Comparison of ENCODE assay signal across 9 cellular contexts in genomic region chr2:85134255-85135065, GRCh38. TPM values are rescaled to one million over a fixed set of nuclear protein-coding genes. Genes with fewer than 3 reads are reported as not detected.
A peak's percentile ranks its signal among the peaks of the same experiment; 100 is the strongest.
DNase-seq lines count a peak whose midpoint lies in the region; ATAC-seq lines count a peak whose summit lies in the region.
"Had no signal": no experiment of that assay in that cellular context is flagged by ENCODE, and none has a peak within 500 bp of the region (broad histone marks: within the 10 kb centered on the region; RNA-seq: fewer than 3 reads in every experiment).

No MANE protein-coding gene starts in this region.

- no peak for ATAC-seq in memory B cell (ENCODE audit: low read depth)
- ATAC-seq in GM18520 (IDR thresholded peaks at IDR 0.05; ENCODE audit: unreplicated experiment), result no peak

- H3K4me1 ChIP-seq in ectodermal cell (ENCODE audit: control insufficient read depth, insufficient read depth, low read length), result peaks cover 20% of the 10 kb centered on the region
- no peaks in the 10 kb centered on the region for H3K4me1 ChIP-seq in urinary bladder (ENCODE audit: insufficient read depth)

- peaks cover 13% of the 10 kb centered on the region for H3K27me3 ChIP-seq in ectodermal cell (ENCODE audit: control insufficient read depth, insufficient read depth, low read length, poor library complexity, severe bottlenecking)

- no peaks in the 10 kb centered on the region for H3K36me3 ChIP-seq in ectodermal cell (ENCODE audit: control insufficient read depth, insufficient read depth, low read length)
- no peaks in the 10 kb centered on the region for H3K36me3 ChIP-seq in urinary bladder (ENCODE audit: insufficient read depth)

- no peak overlapping the region for H3K27ac Mint-ChIP-seq in memory B cell

- no peaks in the 10 kb centered on the region for H3K9me3 ChIP-seq in ectodermal cell (ENCODE audit: control insufficient read depth, low read length)

- no peaks in the 10 kb centered on the region for H3K36me3 Mint-ChIP-seq in memory B cell

- H3K9me3 Mint-ChIP-seq in memory B cell, result no peaks in the 10 kb centered on the region

- DNase-seq in 8988T (peak; percentile 28), M059J (ENCODE audit: low read depth) (peak; percentile 14), memory B cell (ENCODE audit: low spot score in 2 of 2) (peak in 1 of 2 donors; percentile 12), LoVo (ENCODE audit: low spot score) (no peak)
- DNase-seq in effector CD8-positive, alpha-beta T cell (lab: John Stamatoyannopoulos, UW), result no peak

- H3K4me3 ChIP-seq in ectodermal cell (ENCODE audit: insufficient read depth, low read depth, low read length) (peak overlapping the region; percentile 82), urinary bladder (ENCODE audit: low read depth, low read length) (peak overlapping the region; percentile 89)

- peaks cover 14% of the 10 kb centered on the region for H3K27me3 Mint-ChIP-seq in memory B cell

- H3K27ac ChIP-seq in ectodermal cell (ENCODE audit: insufficient read depth, low read depth, low read length, poor library complexity, severe bottlenecking) (no peak overlapping the region), urinary bladder (ENCODE audit: low read depth) (peak overlapping the region; percentile 31)

- peak overlapping the region; percentile 44 for H3K4me3 Mint-ChIP-seq in memory B cell

- 0% methylated on average over 57 of the region's 57 CpGs for WGBS in ectodermal cell, 2 experiments
- 6% methylated on average over 57 of the region's 57 CpGs for WGBS in urinary bladder

- H3K4me1 Mint-ChIP-seq in memory B cell, result no peaks in the 10 kb centered on the region

RNA-seq across cellular contexts. Expression of gene TCF7L1, which starts 1.3 kb away (rescaled TPM):
- total RNA-seq in M059J (2014; rRNA removed; shearing (Covaris generic)), result 0.05 TPM in 1 of 2 replicates, not detected in the other
- 43.1 TPM for polyA plus RNA-seq in ectodermal cell (2013, experiment 1 of 4)
- 40.4 TPM for polyA plus RNA-seq in ectodermal cell (2013, experiment 2 of 4)
- 33.8 TPM for polyA plus RNA-seq in ectodermal cell (2013, experiment 3 of 4)
- polyA plus RNA-seq in ectodermal cell (2013, experiment 4 of 4), result 38.1 TPM
- 9.2 TPM for total RNA-seq in urinary bladder
- polyA plus RNA-seq in urinary bladder, result 20.9 TPM
- total RNA-seq: activated CD8-positive, alpha-beta memory T cell treated with anti-CD3 and anti-CD28 coated beads for 36 hours had no signal

Comparison
In these comparisons a context has a peak if more than half of its experiments do, and no peak if none do; other contexts are left out.
1. DNase-seq: peak in 8988T (single experiment) and M059J (single experiment); none in effector CD8-positive, alpha-beta T cell (single experiment) and LoVo (single experiment).